In the genomic region with DNA sequence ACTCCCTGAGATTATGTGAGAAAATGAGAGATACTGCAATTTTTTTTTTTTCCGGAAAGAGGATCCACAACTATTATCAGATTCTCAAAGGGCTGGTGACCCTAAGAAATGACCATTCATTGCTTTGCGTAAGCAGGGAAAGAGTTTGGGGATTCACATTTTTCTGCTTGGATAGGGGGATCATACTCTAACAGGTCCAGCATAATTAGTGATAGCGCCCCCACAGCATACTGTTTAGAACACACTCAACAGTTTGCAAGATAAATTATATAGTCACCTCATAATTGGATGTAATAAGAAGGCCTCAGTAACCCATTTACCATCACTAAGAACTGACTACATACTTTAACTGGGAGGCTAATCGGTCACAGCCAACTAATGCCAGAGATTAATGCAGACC, we compare ENCODE assay signal across 8 cellular contexts. TPM values are rescaled to one million over a fixed set of nuclear protein-coding genes. Genes with fewer than 3 reads are reported as not detected.
DNase-seq lines count a peak whose midpoint lies in the region; ATAC-seq and TF ChIP-seq lines count a peak whose summit lies in the region.

No MANE protein-coding gene starts in this region.

- TF ChIP-seq POLR2A in right lobe of liver (IDR thresholded peaks at IDR 0.05): no peak

- TF ChIP-seq CTCF in HL-60 (IDR thresholded peaks at IDR 0.05; ENCODE audit: insufficient read depth, low read length) (peak; percentile 2), right lobe of liver (IDR thresholded peaks at IDR 0.05) (peak in 1 of 4 donors; percentile 6)

- H3K27ac Mint-ChIP-seq in CD4-positive, CD25-positive, alpha-beta regulatory T cell: peak overlapping the region in 2 of 3 donors; percentile 31 to 99
- H3K27ac Mint-ChIP-seq in activated T-helper 17 cell treated with anti-CD3 and anti-CD28 coated beads, Interleukin-2, amount 50 U/mL, for 72 hours: peak overlapping the region; percentile 92

- ATAC-seq in CD4-positive, CD25-positive, alpha-beta regulatory T cell (ENCODE audit: low read depth in 2 of 2): no peak
- ATAC-seq in activated T-helper 17 cell treated with anti-CD3 and anti-CD28 coated beads, Interleukin-2, amount 50 U/mL, for 72 hours (replicated peaks): no peak
- ATAC-seq in right lobe of liver (no peak), HG02610 (IDR thresholded peaks at IDR 0.05; ENCODE audit: unreplicated experiment) (no peak), HG02798 (IDR thresholded peaks at IDR 0.05; ENCODE audit: poor library complexity, unreplicated experiment) (no peak)

- WGBS in right lobe of liver (ENCODE audit: insufficient coverage, low coverage, low lambda C conversion rate, missing lambda C conversion rate): 66% methylated on average over 4 of the region's 4 CpGs

- peaks cover 17% of the 10 kb centered on the region for H3K36me3 Mint-ChIP-seq in CD4-positive, CD25-positive, alpha-beta regulatory T cell
- peaks cover 74% of the 10 kb centered on the region for H3K36me3 Mint-ChIP-seq in activated T-helper 17 cell treated with anti-CD3 and anti-CD28 coated beads, Interleukin-2, amount 50 U/mL, for 72 hours (ENCODE audit: low read depth)

- H3K4me3 ChIP-seq in CD4-positive, CD25-positive, alpha-beta regulatory T cell (ENCODE audit: low read depth, low read length): peak overlapping the region; percentile 94
- H3K4me3 ChIP-seq in HL-60 (replicated peaks; ENCODE audit: insufficient read depth, low read length) (peak overlapping the region; percentile 90), right lobe of liver (peak overlapping the region in 2 of 3 donors; percentile 62 to 91)

- H3K27me3 Mint-ChIP-seq in CD4-positive, CD25-positive, alpha-beta regulatory T cell: no peaks in the 10 kb centered on the region
- H3K27me3 Mint-ChIP-seq in activated T-helper 17 cell treated with anti-CD3 and anti-CD28 coated beads, Interleukin-2, amount 50 U/mL, for 72 hours: no peaks in the 10 kb centered on the region

- H3K4me1 ChIP-seq in CD4-positive, CD25-positive, alpha-beta regulatory T cell (ENCODE audit: control insufficient read depth, insufficient read depth, low read length, poor library complexity, severe bottlenecking): peaks cover 18% of the 10 kb centered on the region
- peaks cover 0 to 15% (median 3%) of the 10 kb centered on the region in 4 donors for H3K4me1 ChIP-seq in right lobe of liver

- no peaks in the 10 kb centered on the region for H3K9me3 ChIP-seq in CD4-positive, CD25-positive, alpha-beta regulatory T cell (ENCODE audit: control insufficient read depth in 2 of 2, low read length in 2 of 2)
- H3K9me3 ChIP-seq in right lobe of liver: no peaks in the 10 kb centered on the region

- intact Hi-C loops in right lobe of liver (cut with DNase I): no loop called here

- H3K36me3 ChIP-seq in CD4-positive, CD25-positive, alpha-beta regulatory T cell (ENCODE audit: control insufficient read depth, insufficient read depth, low read length): peaks cover 40% of the 10 kb centered on the region
- H3K36me3 ChIP-seq in right lobe of liver: peaks cover 7 to 45% (median 22%) of the 10 kb centered on the region in 4 donors

- H3K4me1 Mint-ChIP-seq in CD4-positive, CD25-positive, alpha-beta regulatory T cell: peaks cover 14 to 47% (median 37%) of the 10 kb centered on the region in 4 donors
- H3K4me1 Mint-ChIP-seq in activated T-helper 17 cell treated with anti-CD3 and anti-CD28 coated beads, Interleukin-2, amount 50 U/mL, for 72 hours: peaks cover 24% of the 10 kb centered on the region

- H3K9me3 Mint-ChIP-seq in CD4-positive, CD25-positive, alpha-beta regulatory T cell: no peaks in the 10 kb centered on the region
- no peaks in the 10 kb centered on the region for H3K9me3 Mint-ChIP-seq in activated T-helper 17 cell treated with anti-CD3 and anti-CD28 coated beads, Interleukin-2, amount 50 U/mL, for 72 hours

- H3K27me3 ChIP-seq in CD4-positive, CD25-positive, alpha-beta regulatory T cell (ENCODE audit: control insufficient read depth, insufficient read depth, low read length): no peaks in the 10 kb centered on the region
- no peaks in the 10 kb centered on the region for H3K27me3 ChIP-seq in HL-60 (ENCODE audit: insufficient read depth, poor library complexity, severe bottlenecking)
- H3K27me3 ChIP-seq in right lobe of liver: no peaks in the 10 kb centered on the region

- H3K4me3 Mint-ChIP-seq in CD4-positive, CD25-positive, alpha-beta regulatory T cell: peak overlapping the region; percentile 91 to 99 (median 98)
- H3K4me3 Mint-ChIP-seq in activated T-helper 17 cell treated with anti-CD3 and anti-CD28 coated beads, Interleukin-2, amount 50 U/mL, for 72 hours: peak overlapping the region; percentile 100

- DNase-seq in CD4-positive, CD25-positive, alpha-beta regulatory T cell: peak in 1 of 3 donors; percentile 35
- DNase-seq in HL-60 (ENCODE audit: low read depth in 1 of 2, low spot score in 1 of 2) (peak; percentile 21 to 47), right lobe of liver (no peak), anterior cingulate cortex (lab: John Stamatoyannopoulos, UW) (no peak), SK-N-DZ (ENCODE audit: low spot score) (no peak)

- no peak overlapping the region for H3K27ac ChIP-seq in CD4-positive, CD25-positive, alpha-beta regulatory T cell (ENCODE audit: insufficient read depth, low read length, poor library complexity, severe bottlenecking)
- H3K27ac ChIP-seq in HL-60 (replicated peaks) (no peak overlapping the region), right lobe of liver (no peak overlapping the region)

RNA-seq across cellular contexts. Expression of gene CCT3, which starts 1.9 kb away (rescaled TPM):
- 84.5 TPM for total RNA-seq in CD4-positive, CD25-positive, alpha-beta regulatory T cell
- polyA plus RNA-seq in CD4-positive, CD25-positive, alpha-beta regulatory T cell: 100 to 1,000 TPM; 195 to 214 (median 203) TPM
- total RNA-seq in activated T-helper 17 cell treated with anti-CD3 and anti-CD28 coated beads, Interleukin-2, amount 50 U/mL, for 72 hours: 100 to 1,000 TPM; 185 to 405 TPM
- total RNA-seq in right lobe of liver: 100 to 1,000 TPM in 3 of 6 experiments, 10 to 100 TPM in 3; 79.3 to 179 (median 115) TPM
- polyA plus RNA-seq in SK-N-DZ (2014; cell fraction: cytosol; rRNA removed): 1,130 and 1,182 TPM in 2 replicates
- polyA plus RNA-seq in SK-N-DZ (2014; cell fraction: nucleus; rRNA removed): 445 and 623 TPM in 2 replicates

RNA-seq across cellular contexts. Expression of gene TSACC, which starts 2.1 kb away (rescaled TPM):
- total RNA-seq in CD4-positive, CD25-positive, alpha-beta regulatory T cell: not detected
- under 1 TPM in 1 of 4 donors, not detected in 3; 0.39 TPM for polyA plus RNA-seq in CD4-positive, CD25-positive, alpha-beta regulatory T cell
- 1 to 10 TPM in 1 of 2 donors, not detected in 1; 1.1 TPM for total RNA-seq in activated T-helper 17 cell treated with anti-CD3 and anti-CD28 coated beads, Interleukin-2, amount 50 U/mL, for 72 hours
- 1 to 10 TPM in 2 of 6 experiments, under 1 TPM in 2, not detected in 2; 0.37 to 1.1 (median 0.99) TPM for total RNA-seq in right lobe of liver
- polyA plus RNA-seq in SK-N-DZ (2014; cell fraction: cytosol; rRNA removed): 1.6 and 2.4 TPM in 2 replicates
- polyA plus RNA-seq in SK-N-DZ (2014; cell fraction: nucleus; rRNA removed): 0.91 TPM in 1 of 2 replicates, not detected in the other

RNA-seq across cellular contexts. Expression of gene RHBG, which starts 32.8 kb away (rescaled TPM):
- not detected for total RNA-seq in CD4-positive, CD25-positive, alpha-beta regulatory T cell
- polyA plus RNA-seq in CD4-positive, CD25-positive, alpha-beta regulatory T cell: not detected
- total RNA-seq in activated T-helper 17 cell treated with anti-CD3 and anti-CD28 coated beads, Interleukin-2, amount 50 U/mL, for 72 hours: not detected
- 1 to 10 TPM in 2 of 6 experiments, under 1 TPM in 2, not detected in 2; 0.42 to 1.6 (median 1.1) TPM for total RNA-seq in right lobe of liver
- polyA plus RNA-seq in SK-N-DZ (2014; cell fraction: cytosol; rRNA removed): 5.4 and 8.6 TPM in 2 replicates
- polyA plus RNA-seq in SK-N-DZ (2014; cell fraction: nucleus; rRNA removed): 22.8 and 30.3 TPM in 2 replicates

RNA-seq across cellular contexts. Expression of gene VHLL, which starts 37.1 kb away (rescaled TPM):
- not detected for total RNA-seq in CD4-positive, CD25-positive, alpha-beta regulatory T cell
- not detected for polyA plus RNA-seq in CD4-positive, CD25-positive, alpha-beta regulatory T cell
- total RNA-seq in activated T-helper 17 cell treated with anti-CD3 and anti-CD28 coated beads, Interleukin-2, amount 50 U/mL, for 72 hours: under 1 TPM; 0.42 to 0.52 TPM
- not detected for total RNA-seq in right lobe of liver
- polyA plus RNA-seq in SK-N-DZ (2014; cell fraction: cytosol; rRNA removed): not detected in 2 replicates
- polyA plus RNA-seq in SK-N-DZ (2014; cell fraction: nucleus; rRNA removed): not detected in 2 replicates

RNA-seq across cellular contexts. Expression of gene GLMP, which starts 40.8 kb away (rescaled TPM):
- 29.9 TPM for total RNA-seq in CD4-positive, CD25-positive, alpha-beta regulatory T cell
- polyA plus RNA-seq in CD4-positive, CD25-positive, alpha-beta regulatory T cell: 10 to 100 TPM; 29.8 to 45.9 (median 36.7) TPM
- total RNA-seq in activated T-helper 17 cell treated with anti-CD3 and anti-CD28 coated beads, Interleukin-2, amount 50 U/mL, for 72 hours: 10 to 100 TPM; 18.3 to 19.1 TPM
- total RNA-seq in right lobe of liver: 10 to 100 TPM; 34.7 to 72.0 (median 55.7) TPM
- polyA plus RNA-seq in SK-N-DZ (2014; cell fraction: cytosol; rRNA removed): 7.0 and 8.6 TPM in 2 replicates
- 9.4 and 10.3 TPM in 2 replicates for polyA plus RNA-seq in SK-N-DZ (2014; cell fraction: nucleus; rRNA removed)

Comparison
In these comparisons a context has a peak if more than half of its experiments do, and no peak if none do; other contexts are left out.
1. DNase-seq: peak in HL-60 (2 of 2); none in right lobe of liver (0 of 3), anterior cingulate cortex (0 of 58) and SK-N-DZ (single experiment).
2. Peak in every context shown above with its lines, with median percentiles within 50 percentile points of each other: H3K4me3 ChIP-seq.